Comparison of ENCODE assay signal across 9 cellular contexts in genomic region chr17:15651001-15651582, GRCh38. TPM values are rescaled to one million over a fixed set of nuclear protein-coding genes. Genes with fewer than 3 reads are reported as not detected.
DNase-seq lines count a peak whose midpoint lies in the region; ATAC-seq and TF ChIP-seq lines count a peak whose summit lies in the region.
"Had no signal": no experiment of that assay in that cellular context is flagged by ENCODE, and none has a peak within 500 bp of the region (broad histone marks: within the 10 kb centered on the region; RNA-seq: fewer than 3 reads in every experiment).

No MANE protein-coding gene starts in this region.

- no peaks in the 10 kb centered on the region for H3K9me3 Mint-ChIP-seq in immature natural killer cell
- H3K9me3 Mint-ChIP-seq: activated B cell treated with CpG ODN at 0.5 μM for 24 hours had no signal

- no peak overlapping the region for H3K4me3 Mint-ChIP-seq in immature natural killer cell
- H3K4me3 Mint-ChIP-seq: activated B cell treated with CpG ODN at 0.5 μM for 24 hours had no signal

- H3K9ac ChIP-seq in mucosa of rectum (ENCODE audit: low read depth in 1 of 2, low read length in 2 of 2) = peak overlapping the region; percentile 78 to 83

- H3K27me3 ChIP-seq in breast epithelium (no peaks in the 10 kb centered on the region), mucosa of rectum (ENCODE audit: control insufficient read depth in 2 of 2, insufficient read depth in 2 of 2, low read length in 2 of 2) (no peaks in the 10 kb centered on the region)

- peaks cover 0 to 8% of the 10 kb centered on the region in 2 donors for H3K4me1 Mint-ChIP-seq in immature natural killer cell

- H3K4me3 ChIP-seq in breast epithelium (peak overlapping the region; percentile 47 to 62 (median 48)), mucosa of rectum (ENCODE audit: low read length in 2 of 2) (peak overlapping the region; percentile 72 to 85)

- H3K27ac ChIP-seq in breast epithelium = peak overlapping the region; percentile 68 to 76
- H3K27ac ChIP-seq in mucosa of rectum (ENCODE audit: low read depth in 2 of 2, low read length in 2 of 2) = peak overlapping the region; percentile 85 to 87

- no peak for TF ChIP-seq CTCF in breast epithelium (IDR thresholded peaks at IDR 0.05)

- H3K36me3 ChIP-seq in breast epithelium = no peaks in the 10 kb centered on the region
- no peaks in the 10 kb centered on the region for H3K36me3 ChIP-seq in mucosa of rectum (ENCODE audit: control insufficient read depth in 2 of 2, insufficient read depth in 2 of 2, low read length in 2 of 2)

- H3K4me1 ChIP-seq in breast epithelium = peaks cover 0 to 14% of the 10 kb centered on the region in 2 donors
- peaks cover 13 to 19% of the 10 kb centered on the region in 2 donors for H3K4me1 ChIP-seq in mucosa of rectum (ENCODE audit: control insufficient read depth in 2 of 2, insufficient read depth in 2 of 2, low read length in 2 of 2)

- H3K9me3 ChIP-seq in breast epithelium (no peaks in the 10 kb centered on the region), mucosa of rectum (ENCODE audit: control insufficient read depth in 2 of 2, low read length in 2 of 2) (no peaks in the 10 kb centered on the region)

- intact Hi-C loops in breast epithelium (cut with DNase I; ENCODE audit: low total_unique reads) = no loop called here

- H3K36me3 Mint-ChIP-seq in immature natural killer cell = peaks cover 0 to 4% (median 0%) of the 10 kb centered on the region in 3 donors

- no peak overlapping the region for H3K27ac Mint-ChIP-seq in immature natural killer cell
- H3K27ac Mint-ChIP-seq: activated B cell treated with CpG ODN at 0.5 μM for 24 hours had no signal

- no peak for TF ChIP-seq POLR2A in breast epithelium (IDR thresholded peaks at IDR 0.05)

- peak; percentile 40 for DNase-seq in A172 (ENCODE audit: low spot score)
- DNase-seq in breast epithelium (ENCODE audit: low spot score in 2 of 2) = no peak
- DNase-seq in DMS 273 (lab: John Stamatoyannopoulos, UW; ENCODE audit: unreplicated experiment) = no peak
- no peak for DNase-seq in kidney glomerular epithelial cell (lab: John Stamatoyannopoulos, UW)
- no peak for DNase-seq in immature natural killer cell
- no peak for DNase-seq in SIG-M5 (lab: John Stamatoyannopoulos, UW)
- DNase-seq: activated B cell treated with CpG ODN at 0.5 μM for 24 hours had no signal

- H3K27me3 Mint-ChIP-seq in immature natural killer cell (ENCODE audit: low read depth in 3 of 3) = peaks cover 0 to 2% (median 0%) of the 10 kb centered on the region in 3 donors
- H3K27me3 Mint-ChIP-seq: activated B cell treated with CpG ODN at 0.5 μM for 24 hours had no signal

- ATAC-seq in HG03571 (IDR thresholded peaks at IDR 0.05; ENCODE audit: unreplicated experiment) = peak; percentile 12

RNA-seq across cellular contexts. Expression of gene FBXW10B, which starts 31.6 kb away (rescaled TPM):
- 2.7 and 4.8 TPM in 2 replicates for total RNA-seq in A172 (2014; rRNA removed; shearing (Covaris generic))
- 1 to 10 TPM in 1 of 3 donors, under 1 TPM in 1, not detected in 1; 0.48 to 4.9 TPM for total RNA-seq in breast epithelium
- not detected for polyA plus RNA-seq in immature natural killer cell

RNA-seq across cellular contexts. Expression of gene TRIM16, which starts 33.0 kb away (rescaled TPM):
- 153 and 163 TPM in 2 replicates for total RNA-seq in A172 (2014; rRNA removed; shearing (Covaris generic))
- 10 to 100 TPM; 12.5 to 15.4 (median 13.3) TPM for total RNA-seq in breast epithelium
- polyA plus RNA-seq in immature natural killer cell = 1 to 10 TPM; 1.8 to 5.0 (median 3.1) TPM

RNA-seq across cellular contexts. Expression of gene ZNF286A, which starts 48.5 kb away (rescaled TPM):
- total RNA-seq in A172 (2014; rRNA removed; shearing (Covaris generic)) = 49.1 and 97.4 TPM in 2 replicates
- 10 to 100 TPM; 22.9 to 27.5 (median 23.3) TPM for total RNA-seq in breast epithelium
- polyA plus RNA-seq in immature natural killer cell = 10 to 100 TPM in 2 of 3 donors, 1 to 10 TPM in 1; 7.0 to 17.2 (median 11.9) TPM
